18 cellular contexts compared by ENCODE assay signal in the genomic region with DNA sequence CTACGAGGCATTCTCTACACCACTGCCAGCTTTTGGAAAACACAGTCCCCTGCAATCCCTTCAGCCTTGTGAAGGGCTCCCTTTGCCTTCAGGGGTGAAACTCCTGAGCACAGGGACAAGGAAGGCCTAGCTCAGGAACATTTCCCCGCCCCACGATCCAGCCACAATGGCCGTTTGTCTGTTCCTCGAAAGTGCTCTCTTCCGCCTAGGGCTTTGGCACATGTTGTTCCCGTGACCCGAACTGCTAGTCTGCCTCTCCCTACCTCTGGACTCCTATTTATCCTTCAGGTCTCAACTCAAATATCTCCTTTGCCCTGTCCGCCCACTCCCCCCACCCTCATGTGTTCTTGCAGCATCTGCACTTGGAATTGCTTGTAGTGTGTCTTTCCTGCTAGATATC. TPM values are rescaled to one million over a fixed set of nuclear protein-coding genes. Genes with fewer than 3 reads are reported as not detected.
DNase-seq lines count a peak whose midpoint lies in the region; ATAC-seq, FAIRE-seq and TF ChIP-seq lines count a peak whose summit lies in the region.
"Had no signal": no experiment of that assay in that cellular context is flagged by ENCODE, and none has a peak within 500 bp of the region (broad histone marks: within the 10 kb centered on the region; RNA-seq: fewer than 3 reads in every experiment).

No MANE protein-coding gene starts in this region.

- peak overlapping the region; percentile 93 for H3K27ac Mint-ChIP-seq in mesothelial cell of epicardium
- H3K27ac Mint-ChIP-seq: T-helper 2 cell treated with Interferon-gamma antibody and Interleukin-4, amounts not matched to agents 5 μg/mL and 100 μg/mL, for 36 hours had no signal

- H3K9me3 Mint-ChIP-seq in mesothelial cell of epicardium: peaks cover 6% of the 10 kb centered on the region
- H3K9me3 Mint-ChIP-seq: T-helper 2 cell treated with Interferon-gamma antibody and Interleukin-4, amounts not matched to agents 5 μg/mL and 100 μg/mL, for 36 hours had no signal

- 86% methylated on average over 8 of the region's 9 CpGs; no CpG with 5 or more reads in 1 of the 2 experiments for WGBS in H1 (ENCODE audit: extremely low coverage in 1 of 2, insufficient coverage in 1 of 2, insufficient read length in 1 of 2, insufficient replicate concordance in 2 of 2, low coverage in 1 of 2, low lambda C conversion rate in 2 of 2, missing lambda C conversion rate in 1 of 2), 2 experiments
- 75% methylated on average over 9 of the region's 9 CpGs for WGBS in smooth muscle cell (ENCODE audit: low lambda C conversion rate)

- H4K91ac ChIP-seq in H1 (replicated peaks; ENCODE audit: insufficient read length, low read length): peak overlapping the region; percentile 42

- no peak overlapping the region for H2AFZ ChIP-seq in H1 (ENCODE audit: low read length)
- no peak overlapping the region for H2AFZ ChIP-seq in smooth muscle cell (ENCODE audit: low read depth)

- H2BK20ac ChIP-seq in H1 (ENCODE audit: low read length): no peak overlapping the region

- H3K4me2 ChIP-seq in H1 (ENCODE audit: insufficient read depth in 1 of 2, low read depth in 2 of 2, low read length in 2 of 2) (peak overlapping the region in 1 of 2 experiments; percentile 69; a peak in 1 of 4 replicates), smooth muscle cell (no peak overlapping the region)

- H2BK120ac ChIP-seq in H1 (replicated peaks; ENCODE audit: low read depth, low read length): no peak overlapping the region

- peaks cover 44% of the 10 kb centered on the region for H3K4me1 Mint-ChIP-seq in mesothelial cell of epicardium

- 0 out of 2 replicates have a peak overlapping the region, but pooled peaks have one; percentile 4 for H2BK12ac ChIP-seq in H1 (ENCODE audit: low read depth, low read length)

- H3K27me3 Mint-ChIP-seq in mesothelial cell of epicardium (ENCODE audit: low read depth): no peaks in the 10 kb centered on the region

- no peaks in the 10 kb centered on the region for H3K27me3 ChIP-seq in HUES48 (ENCODE audit: control insufficient read depth, insufficient read depth, low read length)
- no peaks in the 10 kb centered on the region for H3K27me3 ChIP-seq in H1 (replicated peaks in 1 of 4; ENCODE audit: control insufficient read depth in 3 of 4, extremely low read depth in 1 of 4, insufficient read depth in 3 of 4, low read length in 3 of 4)
- H3K27me3 ChIP-seq in smooth muscle cell (ENCODE audit: low read depth): no peaks in the 10 kb centered on the region
- H3K27me3 ChIP-seq: SJCRH30 had no signal

- H3K23ac ChIP-seq in H1 (ENCODE audit: insufficient read length): no peak overlapping the region

- H3K9me3 ChIP-seq in HUES48 (ENCODE audit: control insufficient read depth, insufficient read depth, low read length) (peaks cover 14% of the 10 kb centered on the region; the same call in 1 of the 2 replicates), H1 (ENCODE audit: insufficient read depth in 2 of 2, low read depth in 1 of 2, low read length in 1 of 2) (no peaks in the 10 kb centered on the region), smooth muscle cell (replicated peaks; ENCODE audit: low read depth) (no peaks in the 10 kb centered on the region)
- H3K9me3 ChIP-seq: HAP-1, SJCRH30 had no signal

- H3K4me3 Mint-ChIP-seq in mesothelial cell of epicardium: no peak overlapping the region
- H3K4me3 Mint-ChIP-seq: T-helper 2 cell treated with Interferon-gamma antibody and Interleukin-4, amounts not matched to agents 5 μg/mL and 100 μg/mL, for 36 hours had no signal

- H2BK15ac ChIP-seq in H1 (ENCODE audit: low read length): no peak overlapping the region

- no peak overlapping the region for H2BK5ac ChIP-seq in H1 (ENCODE audit: low read depth, low read length)

- no peak overlapping the region for H3K4me3 ChIP-seq in HUES48 (ENCODE audit: low read depth, low read length)
- H3K4me3 ChIP-seq in H1 (ENCODE audit: extremely low read depth in 1 of 4, insufficient read depth in 2 of 4, low read depth in 3 of 4, low read length in 4 of 4): no peak overlapping the region
- H3K4me3 ChIP-seq in smooth muscle cell: no peak overlapping the region
- H3K4me3 ChIP-seq: HAP-1, SJCRH30 had no signal

- no peak for FAIRE-seq in H1 (lab: Jason Lieb, UNC)
- FAIRE-seq: GM12891, HTR-8/SVneo had no signal

- TF ChIP-seq RAD21 in H1 (IDR thresholded peaks at IDR 0.05 in 1 of 2, conservative IDR thresholded peaks at IDR 0.05 in 1 of 2; ENCODE audit: low read depth in 2 of 2, low read length in 2 of 2): no peak

- POLR2A ChIA-PET in H1 (lab: Charles Lee; ENCODE audit: partially characterized antibody): interaction anchor here (1.0 to 1.8 kb wide), 5 partner anchors 10 to 51 kb away, joined by 3 to 6 read pairs (median 3); no protein-coding TSS in a partner anchor

- no peak overlapping the region for H3K4ac ChIP-seq in H1 (replicated peaks; ENCODE audit: insufficient read length, low read depth, low read length)

- H3K18ac ChIP-seq in H1 (ENCODE audit: extremely low read depth, low read length): peak overlapping the region; percentile 71

- H4K5ac ChIP-seq in H1 (ENCODE audit: insufficient read length, low read depth, low read length): no peak overlapping the region

- H3K56ac ChIP-seq in H1 (replicated peaks; ENCODE audit: insufficient read length, low read depth, low read length): no peak overlapping the region

- no peak overlapping the region; the same call in 1 of the 2 replicates for H4K8ac ChIP-seq in H1 (ENCODE audit: extremely low read depth, insufficient read depth, low read length)

- H3K23me2 ChIP-seq in H1 (ENCODE audit: low read depth, low read length): no peaks in the 10 kb centered on the region; the same call in 1 of the 2 replicates

- no peak for TF ChIP-seq POLR2A in H1 (IDR thresholded peaks at IDR 0.05; ENCODE audit: control extremely low read depth in 1 of 2, low read depth in 2 of 2, low read length in 2 of 2)

- no peaks in the 10 kb centered on the region for H4K20me1 ChIP-seq in H1 (replicated peaks in 1 of 2; ENCODE audit: control insufficient read depth in 1 of 2, insufficient read depth in 2 of 2, low read length in 2 of 2)
- no peaks in the 10 kb centered on the region for H4K20me1 ChIP-seq in smooth muscle cell (ENCODE audit: low read depth)

- no peaks in the 10 kb centered on the region for H3K79me1 ChIP-seq in H1 (ENCODE audit: low read depth, low read length)

- H3K4me1 ChIP-seq in HUES48 (ENCODE audit: control insufficient read depth, insufficient read depth, low read length) (peaks cover 34% of the 10 kb centered on the region), H1 (replicated peaks in 1 of 4; ENCODE audit: control insufficient read depth in 3 of 4, insufficient read depth in 4 of 4, low read length in 3 of 4) (peaks cover 9 to 40% (median 20%) of the 10 kb centered on the region in 4 experiments), smooth muscle cell (ENCODE audit: low read depth) (peaks cover 6% of the 10 kb centered on the region)
- H3K4me1 ChIP-seq: SJCRH30 had no signal

- CTCF ChIA-PET in H1 (lab: Charles Lee; ENCODE audit: partially characterized antibody): interaction anchor here (0.6 kb wide), 1 partner anchor 442 kb away, joined by 3 read pairs; no protein-coding TSS in a partner anchor

- H3K9ac ChIP-seq in HUES48 (ENCODE audit: low read depth, low read length) (no peak overlapping the region), H1 (replicated peaks in 1 of 4; ENCODE audit: extremely low read depth in 1 of 4, low read depth in 3 of 4, low read length in 3 of 4) (no peak overlapping the region), smooth muscle cell (ENCODE audit: low read depth) (no peak overlapping the region)

- H3K14ac ChIP-seq in H1 (ENCODE audit: insufficient read length): no peak overlapping the region

- no peak for ATAC-seq in GM18519 (IDR thresholded peaks at IDR 0.05; ENCODE audit: low FRiP score, unreplicated experiment)
- no peak for ATAC-seq in HG03108 (IDR thresholded peaks at IDR 0.05; ENCODE audit: unreplicated experiment)

- peaks cover 6% of the 10 kb centered on the region for H3K36me3 Mint-ChIP-seq in mesothelial cell of epicardium

- H3K27ac ChIP-seq in HUES48 (ENCODE audit: low read depth, low read length) (peak overlapping the region; percentile 21), H1 (ENCODE audit: low read depth, low read length) (peak overlapping the region; percentile 25; the same call in 1 of the 2 replicates), smooth muscle cell (ENCODE audit: low read depth) (peak overlapping the region; percentile 52)
- H3K27ac ChIP-seq: SJCRH30 had no signal

- no peak overlapping the region for H2AK5ac ChIP-seq in H1 (ENCODE audit: low read depth, low read length)

- DNase-seq in H1 (ENCODE audit: low read depth in 1 of 2, low spot score in 2 of 2) (no peak), mesothelial cell of epicardium (ENCODE audit: low spot score in 2 of 2, unreplicated experiment in 2 of 2) (no peak), smooth muscle cell (lab: John Stamatoyannopoulos, UW; ENCODE audit: unreplicated experiment) (no peak), activated gamma-delta T cell (lab: John Stamatoyannopoulos, UW) (no peak)
- no peak for DNase-seq in stimulated activated CD8-positive, alpha-beta memory T cell treated with anti-CD3 and anti-CD28 coated beads, Interleukin-4, amount 100 ng/mL, for 48 hours
- DNase-seq: activated naive CD4-positive, alpha-beta T cell; dorsolateral prefrontal cortex; GDM1; NCI-H187; NCI-H446 treated with DMSO at 0.1 percent for 48 hours; SJCRH30 had no signal

- TF ChIP-seq EP300 in H1 (IDR thresholded peaks at IDR 0.05; ENCODE audit: borderline replicate concordance in 1 of 2, low read depth in 2 of 2, low read length in 2 of 2): no peak

- H3K79me2 ChIP-seq in H1 (ENCODE audit: control insufficient read depth in 1 of 2, insufficient read depth in 2 of 2, low read length in 2 of 2) (peaks cover 0 to 33% of the 10 kb centered on the region in 2 experiments; a peak in 2 of 4 replicates), smooth muscle cell (ENCODE audit: low read depth) (peaks cover 37% of the 10 kb centered on the region)

- H3K36me3 ChIP-seq in HUES48 (ENCODE audit: control insufficient read depth, insufficient read depth, low read length) (no peaks in the 10 kb centered on the region), H1 (ENCODE audit: control insufficient read depth in 2 of 4, insufficient read depth in 4 of 4, low read length in 3 of 4) (no peaks in the 10 kb centered on the region), smooth muscle cell (ENCODE audit: low read depth) (no peaks in the 10 kb centered on the region)
- H3K36me3 ChIP-seq: SJCRH30 had no signal

- no peaks in the 10 kb centered on the region for H3F3A ChIP-seq in smooth muscle cell (ENCODE audit: low read depth)

- TF ChIP-seq CTCF in H1 (IDR thresholded peaks at IDR 0.05; ENCODE audit: control extremely low read depth in 1 of 3, insufficient read depth in 1 of 3, low read depth in 1 of 3, low read length in 3 of 3) (no peak), mesothelial cell of epicardium (IDR thresholded peaks at IDR 0.05; ENCODE audit: unreplicated experiment) (no peak), smooth muscle cell (IDR thresholded peaks at IDR 0.05; ENCODE audit: borderline replicate concordance, insufficient read depth, poor library complexity, severe bottlenecking) (no peak)

RNA-seq across cellular contexts. Expression of a gene that starts 12.1 kb away (rescaled TPM):
- 33.8 and 34.9 TPM in 2 replicates for total RNA-seq in H1 (2021; fragmentation: NEBNext Ultra II Directional; extraction: Animal tissue kit (Norgen Biotek cat#: 25700))
- polyA plus RNA-seq in H1 (2011; rRNA removed) (6.8 and 10.4 TPM in 2 replicates), smooth muscle cell (16.5 and 23.5 TPM in 2 replicates)
- 6.1 TPM for polyA plus RNA-seq in H1 (2011; cell fraction: cytosol; rRNA removed)
- 15.1 TPM for polyA plus RNA-seq in H1 (2011; cell fraction: nucleus; rRNA removed)
- 20.3 to 25.8 TPM (median 23.9 TPM) in 4 replicates for polyA plus RNA-seq in H1 (2012, experiment 1 of 2)
- 25.0 TPM for polyA plus RNA-seq in H1 (2012, experiment 2 of 2)
- 20.7 TPM for polyA plus RNA-seq in H1 (2013, experiment 1 of 2)
- polyA plus RNA-seq in H1 (2013, experiment 2 of 2): 20.8 TPM
- polyA minus RNA-seq in H1 (2011; rRNA and poly(A)+ RNA removed): 6.8 and 9.6 TPM in 2 replicates
- polyA minus RNA-seq in H1 (2011; cell fraction: cytosol; rRNA and poly(A)+ RNA removed): 14.6 TPM
- polyA minus RNA-seq in H1 (2011; cell fraction: nucleus; rRNA and poly(A)+ RNA removed): 7.5 TPM
- total RNA-seq in mesothelial cell of epicardium (38.4 to 39.9 TPM (median 39.1 TPM) in 3 replicates), smooth muscle cell (7.8 and 10.8 TPM in 2 replicates)

RNA-seq across cellular contexts. Expression of a gene that starts 43.7 kb away (rescaled TPM):
- 44.2 and 49.4 TPM in 2 replicates for total RNA-seq in H1 (2021; fragmentation: NEBNext Ultra II Directional; extraction: Animal tissue kit (Norgen Biotek cat#: 25700))
- polyA plus RNA-seq in H1 (2011; rRNA removed): 15.1 and 18.0 TPM in 2 replicates
- polyA plus RNA-seq in H1 (2011; cell fraction: cytosol; rRNA removed): 34.5 TPM
- polyA plus RNA-seq in H1 (2011; cell fraction: nucleus; rRNA removed): 11.3 TPM
- polyA plus RNA-seq in H1 (2012, experiment 1 of 2): 57.5 to 67.9 TPM (median 63.7 TPM) in 4 replicates
- polyA plus RNA-seq in H1 (2012, experiment 2 of 2): 30.4 TPM
- polyA plus RNA-seq in H1 (2013, experiment 1 of 2): 35.2 TPM
- 34.4 TPM for polyA plus RNA-seq in H1 (2013, experiment 2 of 2)
- polyA minus RNA-seq in H1 (2011; rRNA and poly(A)+ RNA removed): 5.2 and 5.5 TPM in 2 replicates
- 6.8 TPM for polyA minus RNA-seq in H1 (2011; cell fraction: cytosol; rRNA and poly(A)+ RNA removed)
- 4.1 TPM for polyA minus RNA-seq in H1 (2011; cell fraction: nucleus; rRNA and poly(A)+ RNA removed)
- total RNA-seq in mesothelial cell of epicardium: 25.1 to 28.4 TPM (median 26.5 TPM) in 3 replicates
- 9.7 and 13.4 TPM in 2 replicates for total RNA-seq in smooth muscle cell
- 40.0 and 48.4 TPM in 2 replicates for polyA plus RNA-seq in smooth muscle cell

RNA-seq across cellular contexts. Expression of a gene that starts 46.1 kb away (rescaled TPM):
- total RNA-seq in H1 (2021; fragmentation: NEBNext Ultra II Directional; extraction: Animal tissue kit (Norgen Biotek cat#: 25700)): 70.6 and 71.2 TPM in 2 replicates
- polyA plus RNA-seq in H1 (2011; rRNA removed) (19.1 and 20.4 TPM in 2 replicates), smooth muscle cell (4.3 and 7.8 TPM in 2 replicates)
- polyA plus RNA-seq in H1 (2011; cell fraction: cytosol; rRNA removed): 23.1 TPM
- polyA plus RNA-seq in H1 (2011; cell fraction: nucleus; rRNA removed): 26.3 TPM
- 21.9 to 29.3 TPM (median 28.8 TPM) in 4 replicates for polyA plus RNA-seq in H1 (2012, experiment 1 of 2)
- 19.1 TPM for polyA plus RNA-seq in H1 (2012, experiment 2 of 2)
- polyA plus RNA-seq in H1 (2013, experiment 1 of 2): 25.4 TPM
- 22.3 TPM for polyA plus RNA-seq in H1 (2013, experiment 2 of 2)
- polyA minus RNA-seq in H1 (2011; rRNA and poly(A)+ RNA removed): 61.9 and 66.7 TPM in 2 replicates
- polyA minus RNA-seq in H1 (2011; cell fraction: cytosol; rRNA and poly(A)+ RNA removed): 41.2 TPM
- 31.9 TPM for polyA minus RNA-seq in H1 (2011; cell fraction: nucleus; rRNA and poly(A)+ RNA removed)
- total RNA-seq in mesothelial cell of epicardium (41.3 to 45.0 TPM (median 42.0 TPM) in 3 replicates), smooth muscle cell (17.5 and 20.0 TPM in 2 replicates)
